ENCODE assay signal across 15 cellular contexts in the genomic region with DNA sequence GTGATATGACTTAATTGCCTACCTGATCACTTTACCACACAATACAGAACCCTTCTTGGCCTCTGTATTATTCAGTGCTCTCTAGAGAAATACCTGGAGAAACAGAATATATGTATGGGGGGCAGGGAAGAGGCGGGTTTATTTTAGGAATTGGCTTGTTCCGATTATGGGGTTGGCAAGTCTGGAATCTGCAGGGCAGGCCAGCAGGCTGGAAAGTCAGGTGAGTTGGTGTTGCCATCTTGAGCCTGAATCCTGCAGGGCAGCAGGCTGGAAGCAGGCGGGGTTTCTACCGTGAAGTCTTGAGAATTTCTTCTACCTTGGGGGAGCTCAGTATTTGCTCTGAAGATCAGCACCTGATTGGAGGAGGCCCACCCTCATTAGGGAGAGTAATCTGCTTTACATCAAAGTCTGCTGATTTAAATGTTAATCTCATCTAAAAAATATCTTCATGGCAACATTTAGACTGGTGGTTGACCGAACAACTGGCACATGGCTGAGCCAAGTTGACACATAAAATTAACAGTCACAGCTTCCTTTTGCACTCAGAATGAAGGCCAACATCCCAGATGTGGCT.
"Had no signal": no experiment of that assay in that cellular context is flagged by ENCODE, and none has a peak within 500 bp of the region (broad histone marks: within the 10 kb centered on the region; RNA-seq: fewer than 3 reads in every experiment).

No MANE protein-coding gene starts in this region.

- H3K4me3 Mint-ChIP-seq: naive thymus-derived CD4-positive, alpha-beta T cell had no signal

- DNase-seq: activated CD4-positive, alpha-beta T cell treated with anti-CD3 and anti-CD28 coated beads for 1 hour; activated effector memory CD4-positive, alpha-beta T cell treated with anti-CD3 and anti-CD28 coated beads, Interleukin-2, amount 50 U/mL, for 16 hours; activated naive CD4-positive, alpha-beta T cell treated with anti-CD3 and anti-CD28 coated beads, Interleukin-2, amount 50 U/mL, for 16 hours; dermis blood vessel endothelial cell; foreskin keratinocyte; kidney glomerular epithelial cell; mesendoderm; naive thymus-derived CD4-positive, alpha-beta T cell; pancreas; stimulated activated CD4-positive, alpha-beta T cell treated with anti-CD3 and anti-CD28 coated beads, Interleukin-12 subunit alpha, Interleukin-12 subunit beta, amount 100 ng/mL, for 4 hours; stimulated activated CD4-positive, alpha-beta T cell treated with anti-CD3 and anti-CD28 coated beads, Interleukin-1b, Interleukin-23, amount 100 ng/mL, for 48 hours; stimulated activated CD8-positive, alpha-beta memory T cell treated with anti-CD3 and anti-CD28 coated beads, Interleukin-4, amount 100 ng/mL, for 48 hours; stimulated activated naive CD8-positive, alpha-beta T cell treated with anti-CD3 and anti-CD28 coated beads, Interleukin-15, Interleukin-2, amounts not matched to agents 100 U/mL and 50 U/mL, for 24 hours; substantia nigra; WERI-Rb-1 had no signal

- ATAC-seq: foreskin keratinocyte; pancreas; stimulated activated naive CD8-positive, alpha-beta T cell treated with anti-CD3 and anti-CD28 coated beads, Interleukin-15, Interleukin-2, amounts not matched to agents 100 U/mL and 50 U/mL, for 24 hours had no signal
